In the genomic region with DNA sequence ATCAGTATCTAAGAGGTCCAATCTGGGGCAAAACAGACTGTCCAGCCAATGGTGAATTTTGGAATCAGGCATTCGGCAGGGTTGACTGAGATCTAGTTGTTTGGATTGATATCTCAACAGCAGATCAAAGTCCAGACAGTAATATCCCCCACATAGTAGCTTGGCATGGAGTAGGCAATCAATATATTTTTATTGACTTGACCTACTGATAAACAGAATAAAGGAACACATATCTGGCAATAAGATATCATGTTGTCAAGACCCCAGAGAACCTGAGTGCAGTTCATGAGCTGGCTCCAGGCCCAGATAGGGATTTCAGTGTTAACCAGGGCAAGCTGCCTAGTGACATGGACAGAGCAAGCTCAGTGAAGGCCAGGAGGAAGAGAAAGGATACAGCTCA, we compare ENCODE assay signal across 17 cellular contexts. TPM values are rescaled to one million over a fixed set of nuclear protein-coding genes. Genes with fewer than 3 reads are reported as not detected.
A peak's percentile ranks its signal among the peaks of the same experiment; 100 is the strongest.
DNase-seq lines count a peak whose midpoint lies in the region; ATAC-seq and TF ChIP-seq lines count a peak whose summit lies in the region.
"Had no signal": no experiment of that assay in that cellular context is flagged by ENCODE, and none has a peak within 500 bp of the region (broad histone marks: within the 10 kb centered on the region; RNA-seq: fewer than 3 reads in every experiment).

No MANE protein-coding gene starts in this region.

- H2AFZ ChIP-seq in hepatocyte: no peak overlapping the region

- no peaks in the 10 kb centered on the region for H3K27me3 ChIP-seq in hepatocyte
- H3K27me3 ChIP-seq in adrenal gland: no peaks in the 10 kb centered on the region
- H3K27me3 ChIP-seq: BLaER1 treated with 17β-estradiol and CSF1 and Interleukin-3, amounts not matched to agents 10 nM and 100 nM had no signal

- H3K36me3 ChIP-seq in hepatocyte (replicated peaks; ENCODE audit: insufficient read depth, low read depth): no peaks in the 10 kb centered on the region
- no peaks in the 10 kb centered on the region for H3K36me3 ChIP-seq in adrenal gland (replicated peaks in 1 of 2)
- H3K36me3 ChIP-seq: BLaER1 treated with 17β-estradiol and CSF1 and Interleukin-3, amounts not matched to agents 10 nM and 100 nM had no signal

- 66% methylated on average over 1 of the region's 1 CpG for WGBS in hepatocyte (ENCODE audit: low lambda C conversion rate, missing lambda C conversion rate)
- 75 to 84% (median 80%) methylated on average over 1 of the region's 1 CpG for WGBS in adrenal gland, 4 donors

- DNase-seq in activated T-cell treated with anti-CD3 and anti-CD28 coated beads, Interleukin-2, amount 50 U/mL, for 72 hours: no peak
- no peak for DNase-seq in activated T-cell treated with anti-CD3 and anti-CD28 coated beads, Interleukin-2, amount 50 U/mL, for 24 hours
- DNase-seq in HuH-7 (ENCODE audit: low spot score) (peak; percentile 42), hepatocyte (ENCODE audit: low spot score) (peak; percentile 14), progenitor cell of endocrine pancreas (ENCODE audit: low spot score, unreplicated experiment) (no peak), adrenal gland (no peak)
- DNase-seq: CD8-positive, alpha-beta T cell; MM.1S; NCI-H1092; NCI-H1436 treated with DMSO at 0.1 percent for 48 hours; NCI-H2029; NCI-H345; NCI-H524 treated with DMSO at 0.1 percent for 48 hours had no signal

- H3K9me3 ChIP-seq in hepatocyte (ENCODE audit: low read depth): no peaks in the 10 kb centered on the region
- no peaks in the 10 kb centered on the region for H3K9me3 ChIP-seq in adrenal gland (replicated peaks in 1 of 3)

- H4K20me1 ChIP-seq in hepatocyte (ENCODE audit: insufficient read depth, poor library complexity, severe bottlenecking): no peaks in the 10 kb centered on the region
- H4K20me1 ChIP-seq: BLaER1 treated with 17β-estradiol and CSF1 and Interleukin-3, amounts not matched to agents 10 nM and 100 nM had no signal

- TF ChIP-seq CTCF in hepatocyte (IDR thresholded peaks at IDR 0.05; ENCODE audit: poor library complexity) (no peak), progenitor cell of endocrine pancreas (IDR thresholded peaks at IDR 0.05; ENCODE audit: unreplicated experiment) (no peak), adrenal gland (IDR thresholded peaks at IDR 0.05) (no peak)

- H3K36me3 Mint-ChIP-seq in activated T-cell treated with anti-CD3 and anti-CD28 coated beads, Interleukin-2, amount 50 U/mL, for 72 hours (ENCODE audit: insufficient read depth in 2 of 2): peaks cover 3 to 6% of the 10 kb centered on the region in 2 donors
- H3K36me3 Mint-ChIP-seq in activated T-cell treated with anti-CD3 and anti-CD28 coated beads, Interleukin-2, amount 50 U/mL, for 24 hours (ENCODE audit: low read depth): peaks cover 5% of the 10 kb centered on the region
- H3K36me3 Mint-ChIP-seq in progenitor cell of endocrine pancreas (ENCODE audit: insufficient read depth): no peaks in the 10 kb centered on the region
- H3K36me3 Mint-ChIP-seq: CD8-positive, alpha-beta T cell had no signal

- TF ChIP-seq POLR2A in adrenal gland (IDR thresholded peaks at IDR 0.05): no peak

- no peaks in the 10 kb centered on the region for H3K79me2 ChIP-seq in hepatocyte

- no peaks in the 10 kb centered on the region for H3K9me3 Mint-ChIP-seq in activated T-cell treated with anti-CD3 and anti-CD28 coated beads, Interleukin-2, amount 50 U/mL, for 72 hours
- H3K9me3 Mint-ChIP-seq in activated T-cell treated with anti-CD3 and anti-CD28 coated beads, Interleukin-2, amount 50 U/mL, for 24 hours: no peaks in the 10 kb centered on the region
- no peaks in the 10 kb centered on the region for H3K9me3 Mint-ChIP-seq in progenitor cell of endocrine pancreas (ENCODE audit: low read depth)
- H3K9me3 Mint-ChIP-seq: CD8-positive, alpha-beta T cell had no signal

- peaks cover 49% of the 10 kb centered on the region for H3K4me1 Mint-ChIP-seq in activated T-cell treated with anti-CD3 and anti-CD28 coated beads, Interleukin-2, amount 50 U/mL, for 72 hours (ENCODE audit: low read depth)
- peaks cover 63% of the 10 kb centered on the region for H3K4me1 Mint-ChIP-seq in activated T-cell treated with anti-CD3 and anti-CD28 coated beads, Interleukin-2, amount 50 U/mL, for 24 hours (ENCODE audit: low read depth)
- H3K4me1 Mint-ChIP-seq in progenitor cell of endocrine pancreas (ENCODE audit: low read depth): peaks cover 13% of the 10 kb centered on the region

- peaks cover 16% of the 10 kb centered on the region for H3K4me1 ChIP-seq in hepatocyte (ENCODE audit: insufficient read depth)
- H3K4me1 ChIP-seq in adrenal gland (replicated peaks in 1 of 2): no peaks in the 10 kb centered on the region

- intact Hi-C loops in adrenal gland (cut with DNase I): no loop called here

- no peak overlapping the region for H3K4me3 ChIP-seq in hepatocyte
- H3K4me3 ChIP-seq in adrenal gland: no peak overlapping the region
- H3K4me3 ChIP-seq: BLaER1 treated with 17β-estradiol and CSF1 and Interleukin-3, amounts not matched to agents 10 nM and 100 nM had no signal

- no peaks in the 10 kb centered on the region for H3K27me3 Mint-ChIP-seq in activated T-cell treated with anti-CD3 and anti-CD28 coated beads, Interleukin-2, amount 50 U/mL, for 72 hours (ENCODE audit: low read depth)
- H3K27me3 Mint-ChIP-seq in activated T-cell treated with anti-CD3 and anti-CD28 coated beads, Interleukin-2, amount 50 U/mL, for 24 hours: no peaks in the 10 kb centered on the region
- H3K27me3 Mint-ChIP-seq in progenitor cell of endocrine pancreas: no peaks in the 10 kb centered on the region

- H3K4me3 Mint-ChIP-seq in activated T-cell treated with anti-CD3 and anti-CD28 coated beads, Interleukin-2, amount 50 U/mL, for 72 hours: no peak overlapping the region
- no peak overlapping the region for H3K4me3 Mint-ChIP-seq in activated T-cell treated with anti-CD3 and anti-CD28 coated beads, Interleukin-2, amount 50 U/mL, for 24 hours
- H3K4me3 Mint-ChIP-seq in progenitor cell of endocrine pancreas (ENCODE audit: low read depth): no peak overlapping the region
- H3K4me3 Mint-ChIP-seq: CD8-positive, alpha-beta T cell had no signal

- H3K27ac Mint-ChIP-seq in activated T-cell treated with anti-CD3 and anti-CD28 coated beads, Interleukin-2, amount 50 U/mL, for 72 hours: peak overlapping the region; percentile 4
- H3K27ac Mint-ChIP-seq in activated T-cell treated with anti-CD3 and anti-CD28 coated beads, Interleukin-2, amount 50 U/mL, for 24 hours: no peak overlapping the region
- H3K27ac Mint-ChIP-seq in progenitor cell of endocrine pancreas: peak overlapping the region; percentile 46
- H3K27ac Mint-ChIP-seq: CD8-positive, alpha-beta T cell had no signal

- H3K27ac ChIP-seq in hepatocyte: no peak overlapping the region
- no peak overlapping the region for H3K27ac ChIP-seq in adrenal gland
- H3K27ac ChIP-seq: BLaER1 treated with 17β-estradiol and CSF1 and Interleukin-3, amounts not matched to agents 10 nM and 100 nM; HL-60 had no signal

- no peak for ATAC-seq in activated T-cell treated with anti-CD3 and anti-CD28 coated beads, Interleukin-2, amount 50 U/mL, for 72 hours (replicated peaks in 1 of 2)
- ATAC-seq in GM18873 (IDR thresholded peaks at IDR 0.05; ENCODE audit: low FRiP score, unreplicated experiment): no peak
- ATAC-seq in HG02798 (IDR thresholded peaks at IDR 0.05; ENCODE audit: poor library complexity, unreplicated experiment): no peak
- ATAC-seq: CD8-positive, alpha-beta T cell had no signal

- H3K9me2 ChIP-seq in hepatocyte (replicated peaks; ENCODE audit: insufficient read depth): no peaks in the 10 kb centered on the region

- no peak overlapping the region for H3K4me2 ChIP-seq in hepatocyte
- H3K4me2 ChIP-seq: BLaER1 treated with 17β-estradiol and CSF1 and Interleukin-3, amounts not matched to agents 10 nM and 100 nM had no signal

RNA-seq across cellular contexts. Expression of gene TNFAIP3, which starts 34.4 kb away (rescaled TPM):
- 100 to 1,000 TPM; 350 to 510 TPM for total RNA-seq in activated T-cell treated with anti-CD3 and anti-CD28 coated beads, Interleukin-2, amount 50 U/mL, for 72 hours
- total RNA-seq in hepatocyte: 61.9 and 73.4 TPM in 2 replicates
- 141 and 164 TPM in 2 replicates for polyA plus RNA-seq in hepatocyte
- total RNA-seq in progenitor cell of endocrine pancreas: 3.6 and 5.1 TPM in 2 replicates
- 10 to 100 TPM in 7 of 8 donors, 1 to 10 TPM in 1; 5.0 to 29.7 (median 17.6) TPM for total RNA-seq in adrenal gland
- polyA plus RNA-seq in adrenal gland: 10 to 100 TPM; 10.5 to 15.5 (median 13.9) TPM

Comparison
In these comparisons a context has a peak if more than half of its experiments do, and no peak if none do; other contexts are left out.
1. DNase-seq: peak in HuH-7 (single experiment) and hepatocyte (single experiment); none in activated T-cell treated with anti-CD3 and anti-CD28 coated beads, Interleukin-2, amount 50 U/mL, for 72 hours (0 of 2), activated T-cell treated with anti-CD3 and anti-CD28 coated beads, Interleukin-2, amount 50 U/mL, for 24 hours (single experiment), progenitor cell of endocrine pancreas (single experiment) and adrenal gland (0 of 7).